ENCODE assay signal across 8 cellular contexts in the genomic region with DNA sequence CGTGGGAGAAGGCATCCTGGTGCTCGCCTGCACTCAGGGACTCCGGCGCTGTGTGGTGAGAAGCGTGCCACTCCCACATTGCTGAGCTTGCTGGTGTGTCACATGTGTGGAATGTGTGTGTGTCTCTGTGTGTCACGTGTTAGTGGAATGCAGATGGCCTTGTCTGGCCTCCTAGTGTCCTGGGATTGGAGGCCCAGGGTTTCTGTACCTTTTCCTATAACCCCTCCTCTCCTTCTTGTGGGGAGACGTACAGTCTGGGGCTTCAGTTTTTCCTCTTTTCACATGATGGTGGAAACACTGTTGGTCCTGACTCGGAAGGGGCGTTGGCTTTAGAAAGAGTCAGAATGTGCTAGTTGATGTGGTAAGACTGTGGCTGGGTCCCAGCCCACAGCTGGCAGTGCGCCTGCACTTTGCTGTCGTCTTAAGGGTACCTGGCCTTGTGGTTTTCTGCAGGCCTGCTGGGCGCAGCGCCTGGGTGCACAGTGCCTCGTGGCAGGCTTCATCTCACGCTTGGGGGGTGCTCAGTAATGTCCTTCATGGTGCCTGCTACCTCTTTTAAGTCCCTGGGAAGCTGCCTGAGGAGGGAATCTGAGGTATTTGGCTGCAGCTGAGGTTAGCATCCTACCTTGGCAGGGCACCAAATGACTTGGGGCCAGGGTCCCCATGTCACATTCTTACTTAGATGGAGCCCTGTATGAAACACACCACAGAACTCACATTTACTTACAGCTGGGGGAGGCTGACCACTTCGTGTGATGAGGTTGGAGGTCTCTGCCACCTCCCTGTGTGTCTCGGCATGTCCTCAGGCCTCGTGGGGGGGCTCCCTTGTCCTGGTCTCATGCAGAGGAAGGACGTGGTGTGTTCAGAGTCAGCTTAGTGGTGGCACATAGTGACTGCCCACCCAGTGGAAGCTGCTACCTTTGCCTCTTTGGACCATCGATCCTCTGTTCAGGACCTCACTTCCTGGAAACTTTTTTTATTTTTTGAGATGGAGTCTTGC.
DNase-seq lines count a peak whose midpoint lies in the region; ATAC-seq, FAIRE-seq and TF ChIP-seq lines count a peak whose summit lies in the region.

No MANE protein-coding gene starts in this region.

- H4K91ac ChIP-seq in neuronal stem cell (ENCODE audit: low read depth, low read length, poor library complexity): no peak overlapping the region

- H3K27me3 Mint-ChIP-seq in activated CD4-positive, alpha-beta memory T cell treated with anti-CD3 and anti-CD28 coated beads, Interleukin-2, amount 10 ng/mL, durations not matched to agents 7 days and 5 days: no peaks in the 10 kb centered on the region

- no peak overlapping the region for H2AK5ac ChIP-seq in neuronal stem cell (ENCODE audit: low read depth, low read length)

- CTCF ChIA-PET in activated CD4-positive, alpha-beta memory T cell treated with anti-CD3 and anti-CD28 coated beads, Interleukin-2, amount 10 ng/mL, durations not matched to agents 7 days and 5 days (lab: Charles Lee): interaction anchor here (0.6 to 13.9 kb wide), 10 partner anchors 16 to 413 kb away, joined by 3 to 313 read pairs (median 4); partner anchors contain the start of gene MED15

- H3K18ac ChIP-seq in neuronal stem cell (ENCODE audit: low read length): no peak overlapping the region

- H2BK120ac ChIP-seq in neuronal stem cell (ENCODE audit: low read depth, low read length): no peak overlapping the region

- H3K27ac Mint-ChIP-seq in activated CD4-positive, alpha-beta memory T cell treated with anti-CD3 and anti-CD28 coated beads, Interleukin-2, amount 10 ng/mL, durations not matched to agents 7 days and 5 days: peak overlapping the region; percentile 96

- no peak overlapping the region for H2BK12ac ChIP-seq in neuronal stem cell (ENCODE audit: low read length)

- no peaks in the 10 kb centered on the region for H3K9me3 Mint-ChIP-seq in activated CD4-positive, alpha-beta memory T cell treated with anti-CD3 and anti-CD28 coated beads, Interleukin-2, amount 10 ng/mL, durations not matched to agents 7 days and 5 days

- no peak overlapping the region for H3K14ac ChIP-seq in neuronal stem cell (ENCODE audit: low read length)

- H2BK15ac ChIP-seq in neuronal stem cell (ENCODE audit: low read length): no peak overlapping the region

- H3K4me1 Mint-ChIP-seq in activated CD4-positive, alpha-beta memory T cell treated with anti-CD3 and anti-CD28 coated beads, Interleukin-2, amount 10 ng/mL, durations not matched to agents 7 days and 5 days: peaks cover 85% of the 10 kb centered on the region

- no peak overlapping the region for H2BK5ac ChIP-seq in neuronal stem cell (ENCODE audit: low read length)

- ATAC-seq in HG03175 (IDR thresholded peaks at IDR 0.05; ENCODE audit: unreplicated experiment) (peak; percentile 60), HG02763 (IDR thresholded peaks at IDR 0.05; ENCODE audit: unreplicated experiment) (no peak)

- H3K79me1 ChIP-seq in neuronal stem cell (ENCODE audit: low read depth, low read length): peaks cover 13% of the 10 kb centered on the region

- H3K4ac ChIP-seq in neuronal stem cell (ENCODE audit: low read length): no peak overlapping the region

- in situ Hi-C loops in GM13976 (cut with MboI; ENCODE audit: low sequenced_read_pairs, unreplicated experiment): no loop called here

- no peak overlapping the region for H4K8ac ChIP-seq in neuronal stem cell (ENCODE audit: low read depth, low read length)

- FAIRE-seq in endometrium (lab: Jason Lieb, UNC): peak; percentile 82

- H3K9me3 ChIP-seq in neuronal stem cell (replicated peaks in 1 of 2; ENCODE audit: control insufficient read depth in 2 of 2, insufficient read depth in 1 of 2, low read depth in 1 of 2, low read length in 2 of 2) (peaks cover 0 to 1% of the 10 kb centered on the region in 2 donors), tibial artery (no peaks in the 10 kb centered on the region), SJCRH30 (replicated peaks) (no peaks in the 10 kb centered on the region)

- no peak overlapping the region for H2AFZ ChIP-seq in neuronal stem cell (ENCODE audit: low read length)

- intact Hi-C loops in tibial artery (cut with DNase I; ENCODE audit: low total_unique reads): loop anchor here (5.0 to 10.0 kb wide), 2 partner anchors 72 to 145 kb away; partner anchors contain the start of gene KLHL22

- no CpG with 5 or more reads among the region's 20 CpGs for WGBS in neuronal stem cell (ENCODE audit: extremely low coverage in 2 of 2, insufficient read length in 2 of 2, insufficient replicate concordance in 1 of 2), 2 donors

- POLR2A ChIA-PET in activated CD4-positive, alpha-beta memory T cell treated with anti-CD3 and anti-CD28 coated beads, Interleukin-2, amount 10 ng/mL, durations not matched to agents 7 days and 5 days (lab: Charles Lee): interaction anchor here (0.7 to 27.0 kb wide), 10 partner anchors 10 to 348 kb away, joined by 3 to 396 read pairs (median 4); partner anchors contain the start of genes CRKL and MED15

- no peak overlapping the region for H3K27ac ChIP-seq in neuronal stem cell (replicated peaks; ENCODE audit: low read length)
- H3K27ac ChIP-seq in tibial artery: peak overlapping the region; percentile 71 to 78
- no peak overlapping the region for H3K27ac ChIP-seq in SJCRH30

- H3K23ac ChIP-seq in neuronal stem cell (ENCODE audit: low read depth, low read length, poor library complexity): peak overlapping the region; percentile 9

- H3K4me3 ChIP-seq in neuronal stem cell (ENCODE audit: low read length in 2 of 2) (peak overlapping the region in 1 of 2 donors; percentile 10), tibial artery (no peak overlapping the region), SJCRH30 (no peak overlapping the region)

- no peaks in the 10 kb centered on the region for H3K27me3 ChIP-seq in neuronal stem cell (ENCODE audit: control insufficient read depth in 3 of 3, insufficient read depth in 3 of 3, low read depth in 1 of 3, low read length in 3 of 3)
- H3K27me3 ChIP-seq in tibial artery: no peaks in the 10 kb centered on the region
- no peaks in the 10 kb centered on the region for H3K27me3 ChIP-seq in SJCRH30

- no peak overlapping the region for H3K4me2 ChIP-seq in neuronal stem cell (ENCODE audit: insufficient read depth, low read length, poor library complexity, severe bottlenecking)

- H3K36me3 Mint-ChIP-seq in activated CD4-positive, alpha-beta memory T cell treated with anti-CD3 and anti-CD28 coated beads, Interleukin-2, amount 10 ng/mL, durations not matched to agents 7 days and 5 days (ENCODE audit: low read depth): peaks cover 94% of the 10 kb centered on the region

- peak; percentile 92 for DNase-seq in activated CD4-positive, alpha-beta memory T cell treated with anti-CD3 and anti-CD28 coated beads, Interleukin-2, amount 10 ng/mL, durations not matched to agents 7 days and 5 days
- DNase-seq in neuronal stem cell (ENCODE audit: low spot score): no peak
- peak; percentile 87 to 95 for DNase-seq in tibial artery
- no peak for DNase-seq in SJCRH30
- DNase-seq in GM13976 (ENCODE audit: low spot score): no peak

- H3K4me1 ChIP-seq in neuronal stem cell (ENCODE audit: control insufficient read depth in 2 of 2, insufficient read depth in 1 of 2, low read depth in 1 of 2, low read length in 2 of 2): no peaks in the 10 kb centered on the region
- H3K4me1 ChIP-seq in tibial artery: peaks cover 0 to 42% (median 35%) of the 10 kb centered on the region in 4 donors
- H3K4me1 ChIP-seq in SJCRH30: peaks cover 3% of the 10 kb centered on the region; the same call in 1 of the 2 replicates

- no peak for TF ChIP-seq CTCF in tibial artery (IDR thresholded peaks at IDR 0.05)
- TF ChIP-seq CTCF in GM13976 (IDR thresholded peaks at IDR 0.05; ENCODE audit: borderline replicate concordance, control extremely low read depth, extremely low read depth, insufficient read depth, missing control alignments): no peak

- H3K36me3 ChIP-seq in neuronal stem cell (replicated peaks in 1 of 2; ENCODE audit: control insufficient read depth in 2 of 2, insufficient read depth in 2 of 2, low read length in 2 of 2) (peaks cover 61 to 92% of the 10 kb centered on the region in 2 donors), tibial artery (peaks cover 43 to 76% (median 74%) of the 10 kb centered on the region in 3 donors), SJCRH30 (peaks cover 66% of the 10 kb centered on the region)

- peak overlapping the region; percentile 61 for H3K9ac ChIP-seq in neuronal stem cell (ENCODE audit: low read depth, low read length, poor library complexity)

- peak overlapping the region; percentile 54 for H3K4me3 Mint-ChIP-seq in activated CD4-positive, alpha-beta memory T cell treated with anti-CD3 and anti-CD28 coated beads, Interleukin-2, amount 10 ng/mL, durations not matched to agents 7 days and 5 days

Comparison
In these comparisons a context has a peak if more than half of its experiments do, and no peak if none do; other contexts are left out.
1. DNase-seq: peak in activated CD4-positive, alpha-beta memory T cell treated with anti-CD3 and anti-CD28 coated beads, Interleukin-2, amount 10 ng/mL, durations not matched to agents 7 days and 5 days (single experiment) and tibial artery (2 of 2); none in neuronal stem cell (single experiment), SJCRH30 (0 of 2) and GM13976 (single experiment).
2. H3K27ac ChIP-seq: peak in tibial artery (2 of 2); none in neuronal stem cell (single experiment) and SJCRH30 (single experiment).